17 cellular contexts compared by ENCODE assay signal in genomic region chr1:170310931-170311330, GRCh38.
A peak's percentile ranks its signal among the peaks of the same experiment; 100 is the strongest.
DNase-seq lines count a peak whose midpoint lies in the region; ATAC-seq and TF ChIP-seq lines count a peak whose summit lies in the region.
"Had no signal": no experiment of that assay in that cellular context is flagged by ENCODE, and none has a peak within 500 bp of the region (broad histone marks: within the 10 kb centered on the region; RNA-seq: fewer than 3 reads in every experiment).

No MANE protein-coding gene starts in this region.

- H3K4me3 Mint-ChIP-seq in chondrocyte (ENCODE audit: unreplicated experiment), result no peak overlapping the region
- no peak overlapping the region for H3K4me3 Mint-ChIP-seq in nephron
- H3K4me3 Mint-ChIP-seq in T-helper 17 cell, result no peak overlapping the region
- no peak overlapping the region for H3K4me3 Mint-ChIP-seq in natural killer cell
- H3K4me3 Mint-ChIP-seq: B cell; CD4-positive, CD25-positive, alpha-beta regulatory T cell had no signal

- no peaks in the 10 kb centered on the region for H3K9me3 ChIP-seq in IMR-90 (ENCODE audit: control insufficient read depth, insufficient read depth, low read length)
- H3K9me3 ChIP-seq in subcutaneous abdominal adipose tissue (ENCODE audit: control insufficient read depth in 5 of 5, low read length in 5 of 5), result no peaks in the 10 kb centered on the region
- no peaks in the 10 kb centered on the region for H3K9me3 ChIP-seq in T-helper 17 cell (ENCODE audit: control insufficient read depth, low read length, poor library complexity, severe bottlenecking)
- H3K9me3 ChIP-seq: MG63 had no signal

- H3K4me3 ChIP-seq in IMR-90 (ENCODE audit: insufficient read depth, low read depth, low read length) (no peak overlapping the region), subcutaneous abdominal adipose tissue (ENCODE audit: low read depth in 1 of 5, low read length in 5 of 5) (no peak overlapping the region)
- H3K4me3 ChIP-seq: MG63, SK-N-MC had no signal

- H3K56ac ChIP-seq in IMR-90 (ENCODE audit: extremely low read depth, insufficient read depth, low read length), result 0 out of 2 replicates have a peak overlapping the region, but pooled peaks have one; percentile 39

- H2BK15ac ChIP-seq in IMR-90 (ENCODE audit: low read depth, low read length), result peak overlapping the region; percentile 94; the same call in 2 of the 3 replicates

- no peak overlapping the region for H2BK5ac ChIP-seq in IMR-90 (ENCODE audit: low read depth, low read length, poor library complexity, severe bottlenecking)

- peak overlapping the region; percentile 55 to 91; a peak in 2 of 4 replicates for H4K8ac ChIP-seq in IMR-90 (ENCODE audit: low read depth in 2 of 2, low read length in 2 of 2)

- ATAC-seq in IMR-90 (ENCODE audit: low read depth) (no peak), T-helper 17 cell (no peak), GM18868 (IDR thresholded peaks at IDR 0.05; ENCODE audit: unreplicated experiment) (no peak), natural killer cell (no peak)
- ATAC-seq: Right ventricle myocardium inferior had no signal

- POLR2A ChIA-PET in IMR-90 (lab: Charles Lee; ENCODE audit: unreplicated experiment), result no interaction called here

- DNase-seq in IMR-90 (no peak), chondrocyte (ENCODE audit: low spot score) (no peak), NCI-H2107 treated with DMSO at 0.1 percent for 48 hours (lab: John Stamatoyannopoulos, UW; ENCODE audit: unreplicated experiment) (no peak), T-helper 17 cell (no peak), natural killer cell (no peak)
- DNase-seq: CD4-positive, CD25-positive, alpha-beta regulatory T cell; MG63; NCI-H1092 treated with DMSO at 0.1 percent for 48 hours; NCI-H2081 treated with DMSO at 0.1 percent for 48 hours; NCI-H510A treated with DMSO at 0.1 percent for 48 hours; NCI-H82 had no signal

- no peak overlapping the region for H3K9ac ChIP-seq in IMR-90 (ENCODE audit: low read depth, low read length)
- no peak overlapping the region for H3K9ac ChIP-seq in subcutaneous abdominal adipose tissue (ENCODE audit: low read length in 5 of 5)

- peak overlapping the region; percentile 96; the same call in 1 of the 2 replicates for H3K14ac ChIP-seq in IMR-90 (replicated peaks; ENCODE audit: low read depth, low read length)

- in situ Hi-C loops in IMR-90 (cut with MboI; ENCODE audit: low sequenced_read_pairs), result no loop called here

- dilution Hi-C loops in IMR-90 (cut with HindIII; ENCODE audit: low sequenced_read_pairs, unreplicated experiment), result no loop called here

- H3K9me3 Mint-ChIP-seq in chondrocyte (ENCODE audit: low read depth), result no peaks in the 10 kb centered on the region
- no peaks in the 10 kb centered on the region for H3K9me3 Mint-ChIP-seq in nephron
- H3K9me3 Mint-ChIP-seq in natural killer cell, result no peaks in the 10 kb centered on the region

- H3K4ac ChIP-seq in IMR-90 (ENCODE audit: low read depth, low read length), result peak overlapping the region; percentile 93

- H2AFZ ChIP-seq in IMR-90 (replicated peaks; ENCODE audit: low read length, poor library complexity), result peak overlapping the region; percentile 9

- peaks cover 2% of the 10 kb centered on the region for H3K36me3 Mint-ChIP-seq in chondrocyte (ENCODE audit: low read depth)
- H3K36me3 Mint-ChIP-seq in nephron (ENCODE audit: low read depth), result no peaks in the 10 kb centered on the region
- no peaks in the 10 kb centered on the region for H3K36me3 Mint-ChIP-seq in T-helper 17 cell (ENCODE audit: low read depth)
- no peaks in the 10 kb centered on the region for H3K36me3 Mint-ChIP-seq in natural killer cell
- H3K36me3 Mint-ChIP-seq: CD4-positive, CD25-positive, alpha-beta regulatory T cell had no signal

- peak overlapping the region; percentile 98 for H2BK20ac ChIP-seq in IMR-90 (ENCODE audit: low read depth, low read length)

- peak overlapping the region; percentile 79 for H4K91ac ChIP-seq in IMR-90 (ENCODE audit: insufficient read depth, low read depth, low read length)

- no peaks in the 10 kb centered on the region for H3K79me1 ChIP-seq in IMR-90 (ENCODE audit: low read depth in 1 of 2, low read length in 2 of 2)

- H3K18ac ChIP-seq in IMR-90 (ENCODE audit: low read depth, low read length), result peak overlapping the region; percentile 88; the same call in 1 of the 2 replicates

- CTCF ChIA-PET in IMR-90 (lab: Yijun Ruan, JAX), result no interaction called here

- intact Hi-C loops in IMR-90 (cut with micrococcal nuclease) (no loop called here), natural killer cell (cut with micrococcal nuclease) (no loop called here)

- no peaks in the 10 kb centered on the region for H3K36me3 ChIP-seq in IMR-90 (ENCODE audit: control insufficient read depth, insufficient read depth, low read length)
- H3K36me3 ChIP-seq in subcutaneous abdominal adipose tissue (ENCODE audit: control insufficient read depth in 5 of 5, insufficient read depth in 5 of 5, low read length in 5 of 5), result no peaks in the 10 kb centered on the region
- H3K36me3 ChIP-seq: MG63 had no signal

- TF ChIP-seq CTCF in IMR-90 (conservative IDR thresholded peaks at IDR 0.05; ENCODE audit: low read depth, low read length) (no peak), chondrocyte (IDR thresholded peaks at IDR 0.05) (no peak), nephron (IDR thresholded peaks at IDR 0.05; ENCODE audit: unreplicated experiment in 3 of 3) (no peak), natural killer cell (IDR thresholded peaks at IDR 0.05) (no peak)

- H4K5ac ChIP-seq in IMR-90 (ENCODE audit: low read depth, low read length), result peak overlapping the region; percentile 83; the same call in 1 of the 2 replicates

- BruUV-seq in IMR-90 (replicated peaks; lab: Mats Ljungman, UMichigan), result no TSS peak

- peak overlapping the region; percentile 93 for H3K23ac ChIP-seq in IMR-90 (ENCODE audit: low read depth, low read length)

- TF ChIP-seq POLR2A in IMR-90 (IDR thresholded peaks at IDR 0.05; ENCODE audit: low read depth, low read length), result no peak

- no peak for TF ChIP-seq RAD21 in IMR-90 (IDR thresholded peaks at IDR 0.05; ENCODE audit: low read length)

- peak overlapping the region; percentile 76; the same call in 1 of the 2 replicates for H2AK5ac ChIP-seq in IMR-90 (ENCODE audit: low read depth, low read length)

- H3K27ac ChIP-seq in IMR-90 (ENCODE audit: insufficient read depth, low read length) (no peak overlapping the region), subcutaneous abdominal adipose tissue (ENCODE audit: low read depth, low read length) (peak overlapping the region; percentile 26)
- H3K27ac ChIP-seq: SK-N-MC had no signal

- H3K27me3 ChIP-seq in IMR-90 (ENCODE audit: control insufficient read depth, insufficient read depth, low read length), result no peaks in the 10 kb centered on the region
- peaks cover 0 to 2% (median 0%) of the 10 kb centered on the region in 5 donors for H3K27me3 ChIP-seq in subcutaneous abdominal adipose tissue (ENCODE audit: control insufficient read depth in 5 of 5, insufficient read depth in 4 of 5, low read length in 5 of 5)
- H3K27me3 ChIP-seq: MG63 had no signal

- peak overlapping the region; percentile 94 for H2BK120ac ChIP-seq in IMR-90 (ENCODE audit: low read depth, low read length)

- H2AK9ac ChIP-seq in IMR-90 (replicated peaks; ENCODE audit: low read depth, low read length, poor library complexity), result no peak overlapping the region

- H3K27me3 Mint-ChIP-seq in chondrocyte (ENCODE audit: low read depth) (no peaks in the 10 kb centered on the region), nephron (ENCODE audit: low read depth) (peaks cover 5% of the 10 kb centered on the region), T-helper 17 cell (peaks cover 5% of the 10 kb centered on the region), natural killer cell (ENCODE audit: low read depth in 2 of 2) (peaks cover 12% of the 10 kb centered on the region in 2 donors)

- WGBS in IMR-90 (ENCODE audit: extremely low coverage in 2 of 2, insufficient read length in 1 of 2), 2 experiments, result no CpG with 5 or more reads among the region's 1 CpG

- H3K4me1 Mint-ChIP-seq in chondrocyte (ENCODE audit: low read depth), result peaks cover 80% of the 10 kb centered on the region
- H3K4me1 Mint-ChIP-seq in nephron, result peaks cover 41% of the 10 kb centered on the region
- H3K4me1 Mint-ChIP-seq in T-helper 17 cell, result no peaks in the 10 kb centered on the region
- H3K4me1 Mint-ChIP-seq in natural killer cell, result no peaks in the 10 kb centered on the region
- H3K4me1 Mint-ChIP-seq: B cell; CD4-positive, CD25-positive, alpha-beta regulatory T cell had no signal

- no peak overlapping the region for H3K4me2 ChIP-seq in IMR-90 (ENCODE audit: low read depth, low read length)

- peaks cover 9% of the 10 kb centered on the region for H3K9me1 ChIP-seq in IMR-90 (ENCODE audit: insufficient read depth, low read length)

- no peaks in the 10 kb centered on the region for H4K20me1 ChIP-seq in IMR-90 (ENCODE audit: insufficient read depth, low read length)

- H3K4me1 ChIP-seq in IMR-90 (ENCODE audit: control insufficient read depth, insufficient read depth, low read length) (peaks cover 11% of the 10 kb centered on the region), subcutaneous abdominal adipose tissue (ENCODE audit: control insufficient read depth in 5 of 5, insufficient read depth in 5 of 5, low read length in 5 of 5) (peaks cover 0 to 22% (median 7%) of the 10 kb centered on the region in 5 donors)

- peak overlapping the region; percentile 81 for H3K27ac Mint-ChIP-seq in chondrocyte (ENCODE audit: unreplicated experiment)
- peak overlapping the region in 2 of 3 experiments; percentile 43 to 61 for H3K27ac Mint-ChIP-seq in nephron
- H3K27ac Mint-ChIP-seq in T-helper 17 cell, result no peak overlapping the region
- H3K27ac Mint-ChIP-seq in natural killer cell, result no peak overlapping the region
- H3K27ac Mint-ChIP-seq: B cell; CD4-positive, CD25-positive, alpha-beta regulatory T cell had no signal

TF ChIP-seq in IMR-90, 13 proteins besides CTCF, POLR2A, EP300 and RAD21:
- TF ChIP-seq NFE2L2 (IDR thresholded peaks at IDR 0.05; ENCODE audit: low read depth, low read length), result no peak
TF ChIP-seq in IMR-90: peak in this region for 0.

Comparison
In these comparisons a context has a peak if more than half of its experiments do, and no peak if none do; other contexts are left out.
1. H3K27ac Mint-ChIP-seq: peak in chondrocyte (single experiment) and nephron (2 of 3); none in T-helper 17 cell (single experiment) and natural killer cell (0 of 2).